Comparison of ENCODE assay signal across 1 cellular context in the genomic region with DNA sequence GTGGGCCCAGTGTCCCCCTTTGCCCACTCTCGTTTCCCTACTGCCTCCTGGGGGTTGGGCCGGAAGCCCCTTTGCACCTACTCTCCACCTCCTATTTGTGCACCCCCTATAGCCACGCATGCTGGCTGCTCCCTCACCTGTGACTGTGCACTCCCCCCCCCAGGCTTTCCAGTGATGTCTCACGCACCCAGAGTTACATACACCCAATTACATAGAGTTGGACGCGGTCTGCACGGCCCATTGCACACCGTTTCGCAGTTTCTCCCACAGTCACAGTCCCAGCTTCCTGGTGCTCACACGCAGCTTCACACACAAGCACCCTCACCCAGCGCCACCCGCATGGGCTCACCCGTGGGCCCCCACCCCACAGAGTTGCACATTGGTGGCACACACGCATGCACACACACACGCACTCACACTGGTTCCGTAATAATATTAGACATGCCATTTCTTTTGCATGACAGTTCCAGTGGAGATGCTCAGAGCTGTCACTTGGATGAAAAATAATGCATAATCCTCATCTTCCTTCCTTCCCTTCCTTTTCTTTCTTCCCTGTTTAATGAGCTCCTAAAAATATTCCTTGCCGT.
TF ChIP-seq lines count a peak whose summit lies in the region.

No MANE protein-coding gene starts in this region.

TF ChIP-seq in GM23338, 12 proteins besides CTCF, POLR2A, EP300 and RAD21 (continued from another document):
- TF ChIP-seq CREB1 (CRISPR knock-in tag; IDR thresholded peaks at IDR 0.05; ENCODE audit: low read depth) (no peak), STAT1 (IDR thresholded peaks at IDR 0.05; ENCODE audit: unreplicated experiment) (no peak), ZNF114 (CRISPR knock-in tag; IDR thresholded peaks at IDR 0.05) (no peak)
